Comparison of ENCODE assay signal across 12 cellular contexts in the genomic region with DNA sequence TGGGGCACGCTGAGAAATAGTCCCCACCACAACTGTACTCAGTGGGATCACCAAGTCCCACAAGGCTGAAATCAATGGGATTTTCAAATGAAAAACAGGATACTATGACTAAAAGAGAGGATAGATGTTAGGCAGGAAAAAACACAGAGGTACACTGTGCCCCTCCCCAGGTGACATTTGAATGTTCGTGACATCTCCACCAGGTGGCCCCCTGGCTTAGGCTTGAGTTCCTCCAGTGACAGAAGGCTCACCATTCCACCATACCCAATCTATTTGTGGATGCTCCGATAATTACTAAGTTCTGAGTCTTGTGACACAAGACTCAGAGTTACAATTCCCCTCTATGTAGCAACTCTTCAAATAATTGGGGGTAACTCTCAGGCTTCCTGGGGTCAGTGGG.
DNase-seq lines count a peak whose midpoint lies in the region; ATAC-seq and TF ChIP-seq lines count a peak whose summit lies in the region.
"Had no signal": no experiment of that assay in that cellular context is flagged by ENCODE, and none has a peak within 500 bp of the region (broad histone marks: within the 10 kb centered on the region; RNA-seq: fewer than 3 reads in every experiment).

No MANE protein-coding gene starts in this region.

- no peak overlapping the region for H3K4me2 ChIP-seq in osteoblast (ENCODE audit: insufficient read depth, low read length)

- no peaks in the 10 kb centered on the region for H3K27me3 ChIP-seq in osteoblast (ENCODE audit: insufficient read depth, low read length)

- H4K20me1 ChIP-seq in osteoblast (ENCODE audit: insufficient read depth, low read length), result no peaks in the 10 kb centered on the region

- no peak overlapping the region for H3K4me3 ChIP-seq in osteoblast (ENCODE audit: insufficient read depth, low read length)
- H3K4me3 ChIP-seq: esophagus squamous epithelium had no signal

- H3K9me3 ChIP-seq in osteoblast (ENCODE audit: low read depth, low read length), result no peaks in the 10 kb centered on the region
- H3K9me3 ChIP-seq: esophagus squamous epithelium had no signal

- H3K36me3 ChIP-seq in osteoblast (ENCODE audit: insufficient read depth, low read length), result no peaks in the 10 kb centered on the region
- H3K36me3 ChIP-seq: esophagus squamous epithelium had no signal

- peak; percentile 28 for DNase-seq in activated CD4-positive, alpha-beta T cell treated with anti-CD3 and anti-CD28 coated beads for 48 hours
- no peak for DNase-seq in activated CD4-positive, alpha-beta T cell treated with anti-CD3 and anti-CD28 coated beads for 1 hour
- DNase-seq in HuH-7 (ENCODE audit: low spot score) (peak; percentile 34), osteoblast (ENCODE audit: insufficient read length, low spot score, missing footprints) (no peak), iPS-NIHi7 (ENCODE audit: extremely low spot score) (no peak)
- peak; percentile 13 to 19 for DNase-seq in activated CD4-positive, alpha-beta T cell treated with anti-CD3 and anti-CD28 coated beads, Interleukin-2, amount 50 U/mL, for 48 hours
- DNase-seq: CD4-positive, alpha-beta T cell; esophagus squamous epithelium; NCI-H2171; stimulated activated CD4-positive, alpha-beta T cell treated with anti-CD3 and anti-CD28 coated beads, Interleukin-12 subunit alpha, Interleukin-12 subunit beta, amount 100 ng/mL, for 4 hours had no signal

- ATAC-seq in GM18517 (IDR thresholded peaks at IDR 0.05; ENCODE audit: unreplicated experiment) (no peak), GM21576 (IDR thresholded peaks at IDR 0.05; ENCODE audit: unreplicated experiment) (no peak)

- peaks cover 5% of the 10 kb centered on the region for H3K4me1 ChIP-seq in osteoblast (ENCODE audit: insufficient read depth, low read length)

- no peak overlapping the region for H3K27ac ChIP-seq in osteoblast (ENCODE audit: low read depth, low read length)
- H3K27ac ChIP-seq: esophagus squamous epithelium had no signal

- TF ChIP-seq CTCF in osteoblast (IDR thresholded peaks at IDR 0.05; ENCODE audit: extremely low read depth, low read depth, low read length), result peak; percentile 14

- no peak overlapping the region for H2AFZ ChIP-seq in osteoblast (ENCODE audit: low read length)

- H3K79me2 ChIP-seq in osteoblast (ENCODE audit: insufficient read depth, low read length), result no peaks in the 10 kb centered on the region

Comparison
In these comparisons a context has a peak if more than half of its experiments do, and no peak if none do; other contexts are left out.
1. DNase-seq: peak in activated CD4-positive, alpha-beta T cell treated with anti-CD3 and anti-CD28 coated beads for 48 hours (single experiment), HuH-7 (single experiment) and activated CD4-positive, alpha-beta T cell treated with anti-CD3 and anti-CD28 coated beads, Interleukin-2, amount 50 U/mL, for 48 hours (2 of 2); none in activated CD4-positive, alpha-beta T cell treated with anti-CD3 and anti-CD28 coated beads for 1 hour (single experiment), osteoblast (single experiment) and iPS-NIHi7 (single experiment).